In the genomic region with DNA sequence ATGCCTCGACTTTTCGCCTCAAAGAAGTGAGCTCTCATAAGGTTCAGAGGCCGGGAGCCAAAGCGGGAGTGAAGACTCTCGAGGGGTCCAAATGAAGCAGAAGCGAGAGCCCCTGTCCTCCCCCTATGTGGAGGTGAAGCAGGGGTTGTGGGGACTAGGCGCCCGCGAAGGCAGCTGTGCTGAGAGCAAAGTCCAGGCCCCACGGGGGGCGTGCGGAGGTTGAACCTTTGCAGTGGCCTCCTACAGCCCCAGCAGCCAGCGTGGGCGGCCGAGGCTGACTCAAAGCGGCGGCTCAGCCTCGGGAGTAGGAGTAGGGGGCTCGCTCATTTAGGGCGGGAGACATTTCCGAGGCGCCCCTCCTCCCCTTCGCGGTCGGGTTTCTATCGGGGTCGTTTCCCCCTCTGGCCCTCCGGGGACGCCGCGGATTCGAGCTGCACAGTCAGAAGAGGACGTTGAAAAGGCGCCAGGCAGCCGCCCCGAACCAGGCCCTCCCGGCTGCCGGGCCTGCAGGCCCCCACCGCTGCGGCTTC, we compare ENCODE assay signal across 8 cellular contexts. TPM values are rescaled to one million over a fixed set of nuclear protein-coding genes. Genes with fewer than 3 reads are reported as not detected.
DNase-seq lines count a peak whose midpoint lies in the region; ATAC-seq, FAIRE-seq and TF ChIP-seq lines count a peak whose summit lies in the region.

No MANE protein-coding gene starts in this region.

- peak overlapping the region; percentile 50 for H3K56ac ChIP-seq in H1 (replicated peaks; ENCODE audit: insufficient read length, low read depth, low read length)

- TF ChIP-seq POLR2A in H1 (IDR thresholded peaks at IDR 0.05; ENCODE audit: control extremely low read depth in 1 of 2, low read depth in 2 of 2, low read length in 2 of 2) (peak in 1 of 2 experiments; percentile 63), tibial nerve (IDR thresholded peaks at IDR 0.05) (peak; percentile 31 to 42)

- H3K4me2 ChIP-seq in H1 (ENCODE audit: insufficient read depth in 1 of 2, low read depth in 2 of 2, low read length in 2 of 2): peak overlapping the region; percentile 94 to 96

- H3K27me3 Mint-ChIP-seq in neural crest cell (ENCODE audit: low read depth): no peaks in the 10 kb centered on the region

- H3K4ac ChIP-seq in H1 (replicated peaks; ENCODE audit: insufficient read length, low read depth, low read length): no peak overlapping the region

- H2AFZ ChIP-seq in H1 (ENCODE audit: low read length): peak overlapping the region; percentile 33; the same call in 1 of the 2 replicates

- H3K9me3 ChIP-seq in SJCRH30 (replicated peaks) (no peaks in the 10 kb centered on the region), H1 (ENCODE audit: insufficient read depth in 2 of 2, low read depth in 1 of 2, low read length in 1 of 2) (no peaks in the 10 kb centered on the region), tibial nerve (no peaks in the 10 kb centered on the region)

- H4K20me1 ChIP-seq in H1 (replicated peaks in 1 of 2; ENCODE audit: control insufficient read depth in 1 of 2, insufficient read depth in 2 of 2, low read length in 2 of 2): peaks cover 0 to 2% of the 10 kb centered on the region in 2 experiments

- no peak overlapping the region for H2BK20ac ChIP-seq in H1 (ENCODE audit: low read length)

- H3K27ac Mint-ChIP-seq in neural crest cell (ENCODE audit: unreplicated experiment): peak overlapping the region; percentile 70

- no peak overlapping the region for H3K14ac ChIP-seq in H1 (ENCODE audit: insufficient read length)

- H3K4me1 ChIP-seq in SJCRH30 (peaks cover 20% of the 10 kb centered on the region), H1 (replicated peaks in 1 of 4; ENCODE audit: control insufficient read depth in 3 of 4, insufficient read depth in 4 of 4, low read length in 3 of 4) (peaks cover 9 to 26% (median 13%) of the 10 kb centered on the region in 4 experiments; a peak in 6 of 7 replicates), tibial nerve (peaks cover 0 to 54% (median 20%) of the 10 kb centered on the region in 4 donors)

- H2BK120ac ChIP-seq in H1 (replicated peaks; ENCODE audit: low read depth, low read length): no peak overlapping the region

- H3K36me3 ChIP-seq in SJCRH30 (no peaks in the 10 kb centered on the region), H1 (ENCODE audit: control insufficient read depth in 2 of 4, insufficient read depth in 4 of 4, low read length in 3 of 4) (no peaks in the 10 kb centered on the region), tibial nerve (no peaks in the 10 kb centered on the region)

- H3K4me1 Mint-ChIP-seq in neural crest cell: peaks cover 44% of the 10 kb centered on the region

- peak overlapping the region; percentile 72 for H3K18ac ChIP-seq in H1 (ENCODE audit: extremely low read depth, low read length)

- no peak overlapping the region for H2AK5ac ChIP-seq in H1 (ENCODE audit: low read depth, low read length)

- peak; percentile 39 for DNase-seq in activated gamma-delta T cell treated with anti-CD3 and anti-CD28 coated beads, Interleukin-2, amount 50 U/mL, for 16 hours (ENCODE audit: low read depth)
- no peak for DNase-seq in activated gamma-delta T cell treated with Interleukin-2 at 50 U/mL for 16 hours
- no peak for DNase-seq in SJCRH30
- no peak for DNase-seq in H1 (ENCODE audit: low read depth in 1 of 2, low spot score in 2 of 2)
- no peak for DNase-seq in neural crest cell (ENCODE audit: low read depth, low spot score)
- no peak for DNase-seq in tibial nerve (ENCODE audit: low spot score in 2 of 2)
- DNase-seq in NCI-H82 treated with DMSO at 0.1 percent for 48 hours (lab: John Stamatoyannopoulos, UW; ENCODE audit: unreplicated experiment): no peak

- TF ChIP-seq CTCF in H1 (IDR thresholded peaks at IDR 0.05; ENCODE audit: control extremely low read depth in 1 of 3, insufficient read depth in 1 of 3, low read depth in 1 of 3, low read length in 3 of 3) (no peak), neural crest cell (conservative IDR thresholded peaks at IDR 0.05) (no peak), tibial nerve (IDR thresholded peaks at IDR 0.05) (no peak)

- no peak overlapping the region for H2BK15ac ChIP-seq in H1 (ENCODE audit: low read length)

- H3K23ac ChIP-seq in H1 (ENCODE audit: insufficient read length): no peak overlapping the region

- no peaks in the 10 kb centered on the region for H3K36me3 Mint-ChIP-seq in neural crest cell (ENCODE audit: low read depth)

- no peaks in the 10 kb centered on the region; the same call in 1 of the 2 replicates for H3K79me1 ChIP-seq in H1 (ENCODE audit: low read depth, low read length)

- H3K9me3 Mint-ChIP-seq in neural crest cell: no peaks in the 10 kb centered on the region

- H3K4me3 ChIP-seq in SJCRH30 (peak overlapping the region; percentile 71), H1 (ENCODE audit: extremely low read depth in 1 of 4, insufficient read depth in 2 of 4, low read depth in 3 of 4, low read length in 4 of 4) (peak overlapping the region; percentile 65 to 90 (median 66)), tibial nerve (peak overlapping the region; percentile 75 to 92 (median 82))

- peak; percentile 27 for ATAC-seq in HG02981 (IDR thresholded peaks at IDR 0.05; ENCODE audit: unreplicated experiment)

- peak overlapping the region; percentile 92 for H4K5ac ChIP-seq in H1 (ENCODE audit: insufficient read length, low read depth, low read length)

- peak overlapping the region; percentile 63 to 86 (median 70) for H3K9ac ChIP-seq in H1 (replicated peaks in 1 of 4; ENCODE audit: extremely low read depth in 1 of 4, low read depth in 3 of 4, low read length in 3 of 4)

- TF ChIP-seq RAD21 in H1 (IDR thresholded peaks at IDR 0.05 in 1 of 2, conservative IDR thresholded peaks at IDR 0.05 in 1 of 2; ENCODE audit: low read depth in 2 of 2, low read length in 2 of 2): no peak; a peak in 1 of 4 replicates

- no peaks in the 10 kb centered on the region for H3K27me3 ChIP-seq in SJCRH30
- no peaks in the 10 kb centered on the region for H3K27me3 ChIP-seq in H1 (replicated peaks in 1 of 4; ENCODE audit: control insufficient read depth in 3 of 4, extremely low read depth in 1 of 4, insufficient read depth in 3 of 4, low read length in 3 of 4)
- no peaks in the 10 kb centered on the region for H3K27me3 ChIP-seq in tibial nerve

- H3K27ac ChIP-seq in SJCRH30 (peak overlapping the region; percentile 94), H1 (ENCODE audit: low read depth, low read length) (peak overlapping the region; percentile 81), tibial nerve (peak overlapping the region; percentile 92 to 96 (median 93))

- WGBS in H1 (ENCODE audit: extremely low coverage in 1 of 2, insufficient coverage in 1 of 2, insufficient read length in 1 of 2, insufficient replicate concordance in 2 of 2, low coverage in 1 of 2, low lambda C conversion rate in 2 of 2, missing lambda C conversion rate in 1 of 2), 2 experiments: 2% methylated on average over 33 of the region's 40 CpGs; no CpG with 5 or more reads in 1 of the 2 experiments
- WGBS in tibial nerve, 2 donors: 1 to 3% methylated on average over 25 to 36 of the region's 40 CpGs

- peak overlapping the region; percentile 12 for H4K91ac ChIP-seq in H1 (replicated peaks; ENCODE audit: insufficient read length, low read length)

- POLR2A ChIA-PET in H1 (lab: Charles Lee; ENCODE audit: partially characterized antibody): interaction anchor here (0.8 to 3.2 kb wide), 10 partner anchors 9 to 203 kb away, joined by 3 to 16 read pairs (median 4); no protein-coding TSS in a partner anchor

- peak overlapping the region; percentile 45; the same call in 1 of the 2 replicates for H2BK5ac ChIP-seq in H1 (ENCODE audit: low read depth, low read length)

- FAIRE-seq in H1 (lab: Jason Lieb, UNC): no peak

- peaks cover 9 to 36% of the 10 kb centered on the region in 2 experiments; a peak in 3 of 4 replicates for H3K79me2 ChIP-seq in H1 (ENCODE audit: control insufficient read depth in 1 of 2, insufficient read depth in 2 of 2, low read length in 2 of 2)

- peak overlapping the region; percentile 94 for H4K8ac ChIP-seq in H1 (ENCODE audit: extremely low read depth, insufficient read depth, low read length)

- CTCF ChIA-PET in H1 (lab: Charles Lee; ENCODE audit: partially characterized antibody): interaction anchor here (0.6 to 5.4 kb wide), 8 partner anchors 8 to 131 kb away, joined by 3 to 34 read pairs (median 4); no protein-coding TSS in a partner anchor

- no peak overlapping the region for H3K4me3 Mint-ChIP-seq in neural crest cell

- TF ChIP-seq EP300 in H1 (IDR thresholded peaks at IDR 0.05; ENCODE audit: borderline replicate concordance in 1 of 2, low read depth in 2 of 2, low read length in 2 of 2): 0 out of 3 replicates have a peak, but pooled peaks of 1 of the 2 experiments have one; percentile 11
- peak in 1 of 2 donors; percentile 79 for TF ChIP-seq EP300 in tibial nerve (IDR thresholded peaks at IDR 0.05)

- peaks cover 17% of the 10 kb centered on the region for H3K23me2 ChIP-seq in H1 (ENCODE audit: low read depth, low read length)

- H2BK12ac ChIP-seq in H1 (ENCODE audit: low read depth, low read length): peak overlapping the region; percentile 27

TF ChIP-seq in H1, 55 proteins besides CTCF, POLR2A, EP300 and RAD21 (continues in another document):
- TF ChIP-seq TBP (IDR thresholded peaks at IDR 0.05; ENCODE audit: low read depth, low read length) (peak; percentile 20), KDM4A (IDR thresholded peaks at IDR 0.05; ENCODE audit: low read depth, low read length, severe bottlenecking) (peak; percentile 0), RBBP5 (IDR thresholded peaks at IDR 0.05; ENCODE audit: borderline replicate concordance, low read depth, low read length) (peak; percentile 65), EGR1 (IDR thresholded peaks at IDR 0.05; ENCODE audit: borderline replicate concordance, low read depth, low read length) (peak; percentile 91; the same call in 1 of the 2 replicates), SIX5 (IDR thresholded peaks at IDR 0.05; ENCODE audit: low read depth, low read length) (no peak)

RNA-seq across cellular contexts. Expression of a gene that starts 0.5 kb away (rescaled TPM):
- total RNA-seq in SJCRH30 (2014; rRNA removed; shearing (Covaris generic)): 51.2 and 57.8 TPM in 2 replicates
- total RNA-seq in H1 (2021; fragmentation: NEBNext Ultra II Directional; extraction: Animal tissue kit (Norgen Biotek cat#: 25700)): 78.9 and 85.6 TPM in 2 replicates
- polyA plus RNA-seq in H1 (2011; rRNA removed): 27.7 and 44.7 TPM in 2 replicates
- 65.9 TPM for polyA plus RNA-seq in H1 (2011; cell fraction: cytosol; rRNA removed)
- polyA plus RNA-seq in H1 (2011; cell fraction: nucleus; rRNA removed): 51.3 TPM
- 59.0 to 96.4 TPM (median 79.4 TPM) in 4 replicates for polyA plus RNA-seq in H1 (2012, experiment 1 of 2)
- polyA plus RNA-seq in H1 (2012, experiment 2 of 2): 6.1 TPM
- 58.1 TPM for polyA plus RNA-seq in H1 (2013, experiment 1 of 2)
- 51.8 TPM for polyA plus RNA-seq in H1 (2013, experiment 2 of 2)
- polyA minus RNA-seq in H1 (2011; rRNA and poly(A)+ RNA removed): 122 and 195 TPM in 2 replicates
- polyA minus RNA-seq in H1 (2011; cell fraction: cytosol; rRNA and poly(A)+ RNA removed): 80.9 TPM
- 181 TPM for polyA minus RNA-seq in H1 (2011; cell fraction: nucleus; rRNA and poly(A)+ RNA removed)
- total RNA-seq in neural crest cell (50.2 and 56.6 TPM in 2 replicates), tibial nerve (100 to 1,000 TPM; 208 to 639 (median 443) TPM)
